Comparison of ENCODE assay signal across 1 cellular context in genomic region chr20:6767166-6767535, GRCh38.
TF ChIP-seq lines count a peak whose summit lies in the region.

No MANE protein-coding gene starts in this region.

TF ChIP-seq in liver, 16 proteins besides CTCF, POLR2A, EP300 and RAD21 (continued from another document):
- TF ChIP-seq JUND (IDR thresholded peaks at IDR 0.05), result no peak
